ENCODE assay signal across 1 cellular context in the genomic region with DNA sequence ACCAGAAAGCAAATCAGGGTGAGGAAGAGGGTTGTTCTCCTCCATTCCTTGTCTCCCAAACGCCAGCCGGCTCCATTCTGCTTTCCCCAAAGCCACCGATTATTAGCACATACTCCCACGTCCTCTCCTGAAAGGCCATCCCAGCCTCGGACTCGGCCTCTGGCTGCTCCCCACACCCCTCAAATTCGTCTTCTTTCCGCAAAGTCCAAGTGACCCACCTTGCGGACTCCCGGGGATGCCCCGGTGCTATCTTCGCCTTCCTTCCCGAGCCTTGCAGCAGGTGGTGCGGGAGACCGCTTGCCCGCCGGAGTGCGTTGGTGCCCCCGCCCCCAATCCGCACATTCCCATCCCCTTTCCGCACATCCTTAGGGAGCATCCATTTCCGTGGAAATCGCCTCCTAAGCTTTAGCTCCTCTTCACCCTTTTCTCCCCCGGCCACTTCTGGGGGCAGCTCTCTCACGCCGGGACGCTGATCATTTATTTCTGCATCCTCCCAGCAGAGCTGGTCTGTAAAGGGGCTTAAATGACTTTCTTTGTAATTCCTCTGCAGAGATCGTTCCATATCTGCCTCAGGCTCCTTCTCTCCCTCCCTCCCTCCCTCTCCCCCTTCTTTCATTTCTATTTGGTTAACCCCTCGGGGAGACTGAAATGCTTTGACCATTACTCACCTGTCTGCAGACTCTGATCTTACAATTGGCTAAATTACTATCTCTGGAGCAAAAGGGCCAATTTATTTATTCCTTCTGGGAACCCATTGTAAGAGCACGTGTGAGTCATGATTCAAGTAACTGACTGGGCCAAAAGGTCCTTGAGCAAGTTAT.
TF ChIP-seq lines count a peak whose summit lies in the region.

No MANE protein-coding gene starts in this region.

TF ChIP-seq in HEK293, 187 proteins besides CTCF, POLR2A, EP300 and RAD21 (continued from another document):
- TF ChIP-seq ZBTB17 (tag by site-specific recombination; IDR thresholded peaks at IDR 0.05): 0 out of 2 replicates have a peak, but pooled peaks have one; percentile 29
- TF ChIP-seq ZNF175 (tag by site-specific recombination; IDR thresholded peaks at IDR 0.05): no peak
- no peak for TF ChIP-seq ZNF404 (tag by site-specific recombination; IDR thresholded peaks at IDR 0.05)
- TF ChIP-seq GLIS1 (tag by site-specific recombination; IDR thresholded peaks at IDR 0.05): peak; percentile 80
- TF ChIP-seq ZBTB20 (tag by site-specific recombination; IDR thresholded peaks at IDR 0.05): peak; percentile 7; the same call in 1 of the 2 replicates
- no peak for TF ChIP-seq ZNF529 (tag by site-specific recombination; IDR thresholded peaks at IDR 0.05; ENCODE audit: insufficient replicate concordance)
- no peak for TF ChIP-seq ZNF518A (tag by site-specific recombination; conservative IDR thresholded peaks at IDR 0.05; ENCODE audit: low read depth)
- TF ChIP-seq SP3 (tag by site-specific recombination; IDR thresholded peaks at IDR 0.05): peak; percentile 9; the same call in 1 of the 2 replicates
- TF ChIP-seq GFI1B (tag by site-specific recombination; IDR thresholded peaks at IDR 0.05): no peak
- TF ChIP-seq ZNF544 (tag by site-specific recombination; IDR thresholded peaks at IDR 0.05): no peak
- peak; percentile 37; the same call in 1 of the 2 replicates for TF ChIP-seq PATZ1 (tag by site-specific recombination; IDR thresholded peaks at IDR 0.05)
- TF ChIP-seq ZNF366 (tag by site-specific recombination; conservative IDR thresholded peaks at IDR 0.05): peak; percentile 54; the same call in 1 of the 2 replicates
- TF ChIP-seq TSHZ1 (tag by site-specific recombination; IDR thresholded peaks at IDR 0.05; ENCODE audit: borderline replicate concordance): no peak
- no peak for TF ChIP-seq ZNF416 (tag by site-specific recombination; IDR thresholded peaks at IDR 0.05)
- peak; percentile 83; the same call in 1 of the 2 replicates for TF ChIP-seq ZBTB48 (tag by site-specific recombination; IDR thresholded peaks at IDR 0.05)
- 0 out of 2 replicates have a peak, but pooled peaks have one; percentile 38 for TF ChIP-seq ZFHX2 (tag by site-specific recombination; conservative IDR thresholded peaks at IDR 0.05)
- peak; percentile 49; the same call in 1 of the 2 replicates for TF ChIP-seq SP7 (tag by site-specific recombination; IDR thresholded peaks at IDR 0.05)
- TF ChIP-seq ZNF324 (tag by site-specific recombination; IDR thresholded peaks at IDR 0.05): no peak
- TF ChIP-seq, protein P1, sequence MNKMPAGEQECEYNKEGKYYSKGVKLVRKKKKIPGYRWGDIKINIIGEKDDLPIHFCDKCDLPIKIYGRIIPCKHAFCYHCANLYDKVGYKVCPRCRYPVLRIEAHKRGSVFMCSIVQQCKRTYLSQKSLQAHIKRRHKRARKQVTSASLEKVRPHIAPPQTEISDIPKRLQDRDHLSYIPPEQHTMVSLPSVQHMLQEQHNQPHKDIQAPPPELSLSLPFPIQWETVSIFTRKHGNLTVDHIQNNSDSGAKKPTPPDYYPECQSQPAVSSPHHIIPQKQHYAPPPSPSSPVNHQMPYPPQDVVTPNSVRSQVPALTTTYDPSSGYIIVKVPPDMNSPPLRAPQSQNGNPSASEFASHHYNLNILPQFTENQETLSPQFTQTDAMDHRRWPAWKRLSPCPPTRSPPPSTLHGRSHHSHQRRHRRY (tag by site-specific recombination; IDR thresholded peaks at IDR 0.05): no peak
- TF ChIP-seq HOXD13 (CRISPR knock-in tag; IDR thresholded peaks at IDR 0.05; ENCODE audit: borderline replicate concordance): peak; percentile 53; the same call in 1 of the 2 replicates
- no peak for TF ChIP-seq ZNF302 (tag by site-specific recombination; IDR thresholded peaks at IDR 0.05; ENCODE audit: low read depth)
- TF ChIP-seq OVOL3 (tag by site-specific recombination; IDR thresholded peaks at IDR 0.05): no peak
- no peak for TF ChIP-seq ZNF292 (tag by site-specific recombination; IDR thresholded peaks at IDR 0.05; ENCODE audit: borderline replicate concordance, low read depth)
- TF ChIP-seq, protein P2, sequence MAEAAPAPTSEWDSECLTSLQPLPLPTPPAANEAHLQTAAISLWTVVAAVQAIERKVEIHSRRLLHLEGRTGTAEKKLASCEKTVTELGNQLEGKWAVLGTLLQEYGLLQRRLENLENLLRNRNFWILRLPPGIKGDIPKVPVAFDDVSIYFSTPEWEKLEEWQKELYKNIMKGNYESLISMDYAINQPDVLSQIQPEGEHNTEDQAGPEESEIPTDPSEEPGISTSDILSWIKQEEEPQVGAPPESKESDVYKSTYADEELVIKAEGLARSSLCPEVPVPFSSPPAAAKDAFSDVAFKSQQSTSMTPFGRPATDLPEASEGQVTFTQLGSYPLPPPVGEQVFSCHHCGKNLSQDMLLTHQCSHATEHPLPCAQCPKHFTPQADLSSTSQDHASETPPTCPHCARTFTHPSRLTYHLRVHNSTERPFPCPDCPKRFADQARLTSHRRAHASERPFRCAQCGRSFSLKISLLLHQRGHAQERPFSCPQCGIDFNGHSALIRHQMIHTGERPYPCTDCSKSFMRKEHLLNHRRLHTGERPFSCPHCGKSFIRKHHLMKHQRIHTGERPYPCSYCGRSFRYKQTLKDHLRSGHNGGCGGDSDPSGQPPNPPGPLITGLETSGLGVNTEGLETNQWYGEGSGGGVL (tag by site-specific recombination; IDR thresholded peaks at IDR 0.05): peak; percentile 56
- no peak for TF ChIP-seq ZNF510 (tag by site-specific recombination; IDR thresholded peaks at IDR 0.05; ENCODE audit: insufficient replicate concordance)
- peak; percentile 87 for TF ChIP-seq ZNF335 (tag by site-specific recombination; conservative IDR thresholded peaks at IDR 0.05)
- TF ChIP-seq, protein P3, sequence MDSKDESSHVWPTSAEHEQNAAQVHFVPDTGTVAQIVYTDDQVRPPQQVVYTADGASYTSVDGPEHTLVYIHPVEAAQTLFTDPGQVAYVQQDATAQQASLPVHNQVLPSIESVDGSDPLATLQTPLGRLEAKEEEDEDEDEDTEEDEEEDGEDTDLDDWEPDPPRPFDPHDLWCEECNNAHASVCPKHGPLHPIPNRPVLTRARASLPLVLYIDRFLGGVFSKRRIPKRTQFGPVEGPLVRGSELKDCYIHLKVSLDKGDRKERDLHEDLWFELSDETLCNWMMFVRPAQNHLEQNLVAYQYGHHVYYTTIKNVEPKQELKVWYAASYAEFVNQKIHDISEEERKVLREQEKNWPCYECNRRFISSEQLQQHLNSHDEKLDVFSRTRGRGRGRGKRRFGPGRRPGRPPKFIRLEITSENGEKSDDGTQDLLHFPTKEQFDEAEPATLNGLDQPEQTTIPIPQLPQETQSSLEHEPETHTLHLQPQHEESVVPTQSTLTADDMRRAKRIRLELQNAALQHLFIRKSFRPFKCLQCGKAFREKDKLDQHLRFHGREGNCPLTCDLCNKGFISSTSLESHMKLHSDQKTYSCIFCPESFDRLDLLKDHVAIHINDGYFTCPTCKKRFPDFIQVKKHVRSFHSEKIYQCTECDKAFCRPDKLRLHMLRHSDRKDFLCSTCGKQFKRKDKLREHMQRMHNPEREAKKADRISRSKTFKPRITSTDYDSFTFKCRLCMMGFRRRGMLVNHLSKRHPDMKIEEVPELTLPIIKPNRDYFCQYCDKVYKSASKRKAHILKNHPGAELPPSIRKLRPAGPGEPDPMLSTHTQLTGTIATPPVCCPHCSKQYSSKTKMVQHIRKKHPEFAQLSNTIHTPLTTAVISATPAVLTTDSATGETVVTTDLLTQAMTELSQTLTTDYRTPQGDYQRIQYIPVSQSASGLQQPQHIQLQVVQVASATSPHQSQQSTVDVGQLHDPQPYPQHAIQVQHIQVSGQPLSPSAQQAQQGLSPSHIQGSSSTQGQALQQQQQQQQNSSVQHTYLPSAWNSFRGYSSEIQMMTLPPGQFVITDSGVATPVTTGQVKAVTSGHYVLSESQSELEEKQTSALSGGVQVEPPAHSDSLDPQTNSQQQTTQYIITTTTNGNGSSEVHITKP (tag by site-specific recombination; IDR thresholded peaks at IDR 0.05): peak; percentile 89
- 0 out of 2 replicates have a peak, but pooled peaks have one; percentile 7 for TF ChIP-seq ZIC2 (tag by site-specific recombination; IDR thresholded peaks at IDR 0.05)
- TF ChIP-seq ZFP3 (tag by site-specific recombination; IDR thresholded peaks at IDR 0.05; ENCODE audit: low read depth): no peak
- 0 out of 2 replicates have a peak, but pooled peaks have one; percentile 38 for TF ChIP-seq ZNF792 (tag by site-specific recombination; IDR thresholded peaks at IDR 0.05)
